9 cellular contexts compared by ENCODE assay signal in the genomic region with DNA sequence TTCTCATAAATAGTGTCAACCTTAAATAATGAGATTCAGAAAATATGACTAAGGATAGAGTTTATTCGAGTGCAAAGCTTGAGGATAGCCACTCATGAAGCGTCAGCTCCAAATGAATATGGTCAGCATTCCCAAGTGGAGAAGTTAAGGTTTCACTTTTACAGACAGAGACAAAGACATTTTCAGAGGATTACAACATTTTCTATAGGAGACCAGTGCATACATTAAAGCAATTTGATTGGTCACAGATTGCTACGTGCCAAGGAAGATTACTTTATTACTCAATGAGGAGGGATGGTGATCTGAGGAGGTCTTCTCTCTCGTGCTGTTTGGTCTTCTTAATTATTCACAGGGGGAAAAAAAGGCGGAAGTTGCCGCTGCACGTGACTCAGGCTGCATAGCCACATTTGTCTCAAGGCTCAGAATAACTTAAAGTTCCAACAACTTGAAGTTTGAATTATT.
DNase-seq lines count a peak whose midpoint lies in the region; ATAC-seq and TF ChIP-seq lines count a peak whose summit lies in the region.
"Had no signal": no experiment of that assay in that cellular context is flagged by ENCODE, and none has a peak within 500 bp of the region (broad histone marks: within the 10 kb centered on the region; RNA-seq: fewer than 3 reads in every experiment).

No MANE protein-coding gene starts in this region.

- no peaks in the 10 kb centered on the region for H4K20me1 ChIP-seq in Karpas-422 (ENCODE audit: insufficient read depth, low read depth, low read length)

- H3K27ac ChIP-seq in Karpas-422 (ENCODE audit: low read length) (no peak overlapping the region), transverse colon (peak overlapping the region; percentile 49 to 73 (median 60))

- no peaks in the 10 kb centered on the region for H3K79me2 ChIP-seq in Karpas-422 (ENCODE audit: low read length)

- H3K4me2 ChIP-seq in Karpas-422 (ENCODE audit: low read depth, low read length, poor library complexity, severe bottlenecking): peak overlapping the region; percentile 36

- peaks cover 20% of the 10 kb centered on the region for H3K4me1 ChIP-seq in Karpas-422 (ENCODE audit: low read length)
- peaks cover 0 to 30% (median 17%) of the 10 kb centered on the region in 4 donors for H3K4me1 ChIP-seq in transverse colon

- no peaks in the 10 kb centered on the region for H3K9me3 ChIP-seq in Karpas-422 (ENCODE audit: low read length)
- H3K9me3 ChIP-seq in transverse colon: no peaks in the 10 kb centered on the region

- no peak for TF ChIP-seq CTCF in WI38 (IDR thresholded peaks at IDR 0.05; ENCODE audit: low read depth, low read length)
- no peak for TF ChIP-seq CTCF in transverse colon (IDR thresholded peaks at IDR 0.05)

- peak overlapping the region; percentile 81 for H2AFZ ChIP-seq in Karpas-422 (ENCODE audit: low read length)

- WGBS in transverse colon (ENCODE audit: low coverage in 1 of 2), 2 donors: 28 to 54% methylated on average over 7 of the region's 7 CpGs

- intact Hi-C loops in transverse colon (cut with DNase I; ENCODE audit: low total_unique reads): loop anchor here (5.0 kb wide), 1 partner anchor 539 kb away; no protein-coding TSS in a partner anchor

- no peak for TF ChIP-seq EP300 in transverse colon (IDR thresholded peaks at IDR 0.05; ENCODE audit: low read depth)

- DNase-seq in Karpas-422 (peak; percentile 66), iris pigment epithelial cell (ENCODE audit: low read depth) (peak; percentile 44), transverse colon (peak; percentile 20), activated gamma-delta T cell (lab: John Stamatoyannopoulos, UW) (no peak), GDM1 (lab: John Stamatoyannopoulos, UW) (no peak)
- DNase-seq: midbrain had no signal

- H3K9me2 ChIP-seq in Karpas-422 (replicated peaks; ENCODE audit: insufficient read depth, low read length): no peaks in the 10 kb centered on the region

- no peak for ATAC-seq in HG02884 (IDR thresholded peaks at IDR 0.05; ENCODE audit: unreplicated experiment)
- ATAC-seq: activated CD4-positive, CD25-positive, alpha-beta regulatory T cell treated with anti-CD3 and anti-CD28 coated beads, Interleukin-2, amount 50 U/mL, for 24 hours had no signal

- H3K27me3 ChIP-seq in Karpas-422 (ENCODE audit: low read length): no peaks in the 10 kb centered on the region
- H3K27me3 ChIP-seq in transverse colon: no peaks in the 10 kb centered on the region

- H3K4me3 ChIP-seq in Karpas-422 (ENCODE audit: low read length) (no peak overlapping the region), WI38 (ENCODE audit: low read depth, low read length) (peak overlapping the region; percentile 42), transverse colon (peak overlapping the region in 2 of 4 donors; percentile 3 to 23)

- no peaks in the 10 kb centered on the region for H3K36me3 ChIP-seq in Karpas-422 (ENCODE audit: insufficient read depth, low read length)
- no peaks in the 10 kb centered on the region for H3K36me3 ChIP-seq in transverse colon

- in situ Hi-C loops in transverse colon (cut with MboI; ENCODE audit: low pct_ligation_motif_present in 1 of 4, low pct_unique_long_range_greater_than_20kb in 1 of 4, low sequenced_read_pairs in 3 of 4): no loop called here

- no peak for TF ChIP-seq POLR2A in transverse colon (IDR thresholded peaks at IDR 0.05)

- H3K9ac ChIP-seq in Karpas-422 (ENCODE audit: low read length): no peak overlapping the region

Comparison
In these comparisons a context has a peak if more than half of its experiments do, and no peak if none do; other contexts are left out.
1. DNase-seq: peak in Karpas-422 (single experiment), iris pigment epithelial cell (single experiment) and transverse colon (single experiment); none in activated gamma-delta T cell (single experiment) and GDM1 (single experiment).